Comparison of ENCODE assay signal across 8 cellular contexts in genomic region chr18:79625195-79625923, GRCh38. TPM values are rescaled to one million over a fixed set of nuclear protein-coding genes. Genes with fewer than 3 reads are reported as not detected.
DNase-seq lines count a peak whose midpoint lies in the region; ATAC-seq and TF ChIP-seq lines count a peak whose summit lies in the region.

No MANE protein-coding gene starts in this region.

- no peak for TF ChIP-seq POLR2A in breast epithelium (IDR thresholded peaks at IDR 0.05)

- TF ChIP-seq CTCF in breast epithelium (IDR thresholded peaks at IDR 0.05) = no peak

- no peaks in the 10 kb centered on the region for H3K4me1 ChIP-seq in breast epithelium

- H3K4me3 ChIP-seq in breast epithelium = no peak overlapping the region

- intact Hi-C loops in left colon (cut with DNase I, micrococcal nuclease) (no loop called here), breast epithelium (cut with DNase I; ENCODE audit: low total_unique reads) (no loop called here)

- H3K36me3 ChIP-seq in breast epithelium = no peaks in the 10 kb centered on the region

- no peak overlapping the region for H3K27ac ChIP-seq in breast epithelium

- peaks cover 0 to 8% of the 10 kb centered on the region in 2 donors for H3K27me3 ChIP-seq in breast epithelium

- peak; percentile 64 for ATAC-seq in GM18520 (IDR thresholded peaks at IDR 0.05; ENCODE audit: unreplicated experiment)
- ATAC-seq in HG02571 (IDR thresholded peaks at IDR 0.05; ENCODE audit: unreplicated experiment) = peak; percentile 78
- peak; percentile 25 for ATAC-seq in left colon

- DNase-seq in NOMO-1 treated with dmso at 0.1 percent for 144 hours (lab: John Stamatoyannopoulos, UW; ENCODE audit: unreplicated experiment) (peak; percentile 86), left colon (no peak), breast epithelium (ENCODE audit: low spot score in 2 of 2) (no peak), A172 (ENCODE audit: low spot score) (no peak), NCI-H2107 (lab: John Stamatoyannopoulos, UW) (no peak)
- DNase-seq in NK-92 treated with Interleukin-12 subunit alpha and Interleukin-12 subunit beta, amount 100 ng/mL, for 24 hours (lab: John Stamatoyannopoulos, UW) = no peak

- H3K9me3 ChIP-seq in breast epithelium = no peaks in the 10 kb centered on the region

RNA-seq across cellular contexts. Expression of gene CTDP1, which starts 54.2 kb away (rescaled TPM):
- total RNA-seq in left colon (10 to 100 TPM; 31.4 to 36.3 TPM), breast epithelium (10 to 100 TPM; 15.0 to 21.0 (median 19.9) TPM)
- total RNA-seq in A172 (2014; rRNA removed; shearing (Covaris generic)) = 16.5 and 20.4 TPM in 2 replicates

Comparison
In these comparisons a context has a peak if more than half of its experiments do, and no peak if none do; other contexts are left out.
1. ATAC-seq: peak in every context shown above with its lines; median percentile 78 in HG02571; 64 in GM18520; 25 in left colon.